In genomic region chr5:108216890-108217289, GRCh38 we compare ENCODE assay signal across 15 cellular contexts.
DNase-seq lines count a peak whose midpoint lies in the region; ATAC-seq and TF ChIP-seq lines count a peak whose summit lies in the region.
"Had no signal": no experiment of that assay in that cellular context is flagged by ENCODE, and none has a peak within 500 bp of the region (broad histone marks: within the 10 kb centered on the region; RNA-seq: fewer than 3 reads in every experiment).

No MANE protein-coding gene starts in this region.

- H3K4me2 ChIP-seq in mesendoderm (ENCODE audit: low read length), result no peak overlapping the region
- H3K4me2 ChIP-seq in neuronal stem cell (ENCODE audit: insufficient read depth, low read length, poor library complexity, severe bottlenecking), result no peak overlapping the region

- H3K23ac ChIP-seq in mesendoderm (ENCODE audit: low read length), result no peak overlapping the region
- H3K23ac ChIP-seq in neuronal stem cell (ENCODE audit: low read depth, low read length, poor library complexity), result no peak overlapping the region

- no peak overlapping the region for H2BK12ac ChIP-seq in neuronal stem cell (ENCODE audit: low read length)

- DNase-seq in EH (ENCODE audit: low read depth), result peak; percentile 60
- peak; percentile 61 for DNase-seq in NCI-H226
- DNase-seq in cardiac fibroblast (ENCODE audit: low read depth in 2 of 2), result peak; percentile 31 to 75
- DNase-seq in mesendoderm, result peak; percentile 51
- no peak for DNase-seq in body of pancreas
- DNase-seq in stimulated activated CD4-positive, alpha-beta T cell treated with anti-CD3 and anti-CD28 coated beads, Interleukin-15, amount 100 ng/mL, for 24 hours, result no peak
- no peak for DNase-seq in neuronal stem cell (ENCODE audit: low spot score)
- DNase-seq: activated B cell treated with CpG ODN at 0.5 μM for 24 hours; DMS53; foreskin melanocyte; NK-92 treated with Interleukin-12 subunit alpha and Interleukin-12 subunit beta, amount 100 ng/mL, for 24 hours; stimulated activated CD4-positive, alpha-beta T cell treated with anti-CD3 and anti-CD28 coated beads, Interleukin-4, amount 100 ng/mL, for 4 hours; upper lobe of left lung had no signal

- no peak for TF ChIP-seq CTCF in cardiac fibroblast (IDR thresholded peaks at IDR 0.05; ENCODE audit: low read depth, low read length)
- TF ChIP-seq CTCF in body of pancreas (IDR thresholded peaks at IDR 0.05), result no peak

- ATAC-seq in esophagus mucosa, result no peak
- no peak for ATAC-seq in body of pancreas
- ATAC-seq: stimulated activated effector memory CD8-positive, alpha-beta T cell treated with anti-CD3 and anti-CD28 coated beads, Interleukin-12 subunit alpha, Interleukin-12 subunit beta, amount 100 ng/mL, for 72 hours had no signal

- H3K18ac ChIP-seq in mesendoderm (ENCODE audit: low read length) (no peak overlapping the region), neuronal stem cell (ENCODE audit: low read length) (no peak overlapping the region)

- H3K79me1 ChIP-seq in mesendoderm (ENCODE audit: low read length) (no peaks in the 10 kb centered on the region), neuronal stem cell (ENCODE audit: low read depth, low read length) (no peaks in the 10 kb centered on the region)

- H3K79me2 ChIP-seq in mesendoderm (ENCODE audit: control insufficient read depth, insufficient read depth, low read length), result no peaks in the 10 kb centered on the region

- intact Hi-C loops in body of pancreas (cut with DNase I), result no loop called here

- H2BK5ac ChIP-seq in mesendoderm (ENCODE audit: low read length) (no peak overlapping the region), neuronal stem cell (ENCODE audit: low read length) (no peak overlapping the region)

- H3K27ac ChIP-seq in mesendoderm (ENCODE audit: low read depth, low read length) (no peak overlapping the region), body of pancreas (no peak overlapping the region), neuronal stem cell (replicated peaks; ENCODE audit: low read length) (no peak overlapping the region)
- H3K27ac ChIP-seq: upper lobe of left lung had no signal

- no peaks in the 10 kb centered on the region for H3K9me3 ChIP-seq in body of pancreas
- peaks cover 0 to 14% of the 10 kb centered on the region in 2 donors for H3K9me3 ChIP-seq in neuronal stem cell (replicated peaks in 1 of 2; ENCODE audit: control insufficient read depth in 2 of 2, insufficient read depth in 1 of 2, low read depth in 1 of 2, low read length in 2 of 2)

- no peaks in the 10 kb centered on the region for H3K27me3 ChIP-seq in mesendoderm (ENCODE audit: insufficient read depth, low read length, poor library complexity)
- no peaks in the 10 kb centered on the region for H3K27me3 ChIP-seq in body of pancreas
- H3K27me3 ChIP-seq in neuronal stem cell (ENCODE audit: control insufficient read depth in 3 of 3, insufficient read depth in 3 of 3, low read depth in 1 of 3, low read length in 3 of 3), result no peaks in the 10 kb centered on the region
- H3K27me3 ChIP-seq: upper lobe of left lung had no signal

- no CpG with 5 or more reads among the region's 4 CpGs for WGBS in mesendoderm (ENCODE audit: extremely low coverage, insufficient coverage, low lambda C conversion rate)
- 83 to 90% methylated on average over 4 of the region's 4 CpGs for WGBS in body of pancreas, 2 donors
- WGBS in neuronal stem cell (ENCODE audit: extremely low coverage in 2 of 2, insufficient read length in 2 of 2, insufficient replicate concordance in 1 of 2), 2 donors, result no CpG with 5 or more reads among the region's 4 CpGs

- H3K9ac ChIP-seq in mesendoderm (ENCODE audit: low read length) (no peak overlapping the region), neuronal stem cell (ENCODE audit: low read depth, low read length, poor library complexity) (no peak overlapping the region)

- TF ChIP-seq POLR2A in body of pancreas (IDR thresholded peaks at IDR 0.05), result no peak

- H3K4me1 ChIP-seq in mesendoderm (ENCODE audit: control insufficient read depth, low read depth, low read length), result no peaks in the 10 kb centered on the region
- no peaks in the 10 kb centered on the region for H3K4me1 ChIP-seq in body of pancreas
- peaks cover 8 to 10% of the 10 kb centered on the region in 2 donors for H3K4me1 ChIP-seq in neuronal stem cell (ENCODE audit: control insufficient read depth in 2 of 2, insufficient read depth in 1 of 2, low read depth in 1 of 2, low read length in 2 of 2)
- H3K4me1 ChIP-seq: upper lobe of left lung had no signal

- H3K4ac ChIP-seq in mesendoderm (ENCODE audit: low read depth, low read length), result no peak overlapping the region
- no peak overlapping the region for H3K4ac ChIP-seq in neuronal stem cell (ENCODE audit: low read length)

- H3K36me3 ChIP-seq in mesendoderm (ENCODE audit: control insufficient read depth, insufficient read depth, low read length) (no peaks in the 10 kb centered on the region), body of pancreas (replicated peaks in 1 of 2; ENCODE audit: insufficient read depth in 1 of 2, low read depth in 2 of 2) (no peaks in the 10 kb centered on the region), neuronal stem cell (replicated peaks in 1 of 2; ENCODE audit: control insufficient read depth in 2 of 2, insufficient read depth in 2 of 2, low read length in 2 of 2) (no peaks in the 10 kb centered on the region)
- H3K36me3 ChIP-seq: upper lobe of left lung had no signal

- H3K4me3 ChIP-seq in cardiac fibroblast (replicated peaks in 1 of 2; ENCODE audit: low read depth in 2 of 2, low read length in 2 of 2), result no peak overlapping the region
- H3K4me3 ChIP-seq in mesendoderm (ENCODE audit: low read length), result no peak overlapping the region
- H3K4me3 ChIP-seq in body of pancreas, result no peak overlapping the region
- H3K4me3 ChIP-seq in neuronal stem cell (ENCODE audit: low read length in 2 of 2), result no peak overlapping the region
- H3K4me3 ChIP-seq: upper lobe of left lung had no signal

- no peak overlapping the region for H4K5ac ChIP-seq in mesendoderm (ENCODE audit: low read length)

- no peak overlapping the region for H4K8ac ChIP-seq in mesendoderm (ENCODE audit: low read depth, low read length)
- no peak overlapping the region for H4K8ac ChIP-seq in neuronal stem cell (ENCODE audit: low read depth, low read length)

- H4K91ac ChIP-seq in neuronal stem cell (ENCODE audit: low read depth, low read length, poor library complexity), result no peak overlapping the region

- no peak overlapping the region for H2AFZ ChIP-seq in neuronal stem cell (ENCODE audit: low read length)

- no peak overlapping the region for H2BK120ac ChIP-seq in mesendoderm (ENCODE audit: low read depth, low read length)
- H2BK120ac ChIP-seq in neuronal stem cell (ENCODE audit: low read depth, low read length), result no peak overlapping the region

- H3K14ac ChIP-seq in neuronal stem cell (ENCODE audit: low read length), result no peak overlapping the region

- H2AK5ac ChIP-seq in mesendoderm (ENCODE audit: low read length) (no peak overlapping the region), neuronal stem cell (ENCODE audit: low read depth, low read length) (no peak overlapping the region)

- H2BK15ac ChIP-seq in mesendoderm (replicated peaks; ENCODE audit: low read depth), result no peak overlapping the region
- no peak overlapping the region for H2BK15ac ChIP-seq in neuronal stem cell (ENCODE audit: low read length)

- no peak overlapping the region for H3K56ac ChIP-seq in mesendoderm (ENCODE audit: low read length)

Comparison
In these comparisons a context has a peak if more than half of its experiments do, and no peak if none do; other contexts are left out.
1. DNase-seq: peak in EH (single experiment), NCI-H226 (single experiment), cardiac fibroblast (2 of 2) and mesendoderm (single experiment); none in body of pancreas (0 of 4), stimulated activated CD4-positive, alpha-beta T cell treated with anti-CD3 and anti-CD28 coated beads, Interleukin-15, amount 100 ng/mL, for 24 hours (single experiment) and neuronal stem cell (single experiment).